In the genomic region with DNA sequence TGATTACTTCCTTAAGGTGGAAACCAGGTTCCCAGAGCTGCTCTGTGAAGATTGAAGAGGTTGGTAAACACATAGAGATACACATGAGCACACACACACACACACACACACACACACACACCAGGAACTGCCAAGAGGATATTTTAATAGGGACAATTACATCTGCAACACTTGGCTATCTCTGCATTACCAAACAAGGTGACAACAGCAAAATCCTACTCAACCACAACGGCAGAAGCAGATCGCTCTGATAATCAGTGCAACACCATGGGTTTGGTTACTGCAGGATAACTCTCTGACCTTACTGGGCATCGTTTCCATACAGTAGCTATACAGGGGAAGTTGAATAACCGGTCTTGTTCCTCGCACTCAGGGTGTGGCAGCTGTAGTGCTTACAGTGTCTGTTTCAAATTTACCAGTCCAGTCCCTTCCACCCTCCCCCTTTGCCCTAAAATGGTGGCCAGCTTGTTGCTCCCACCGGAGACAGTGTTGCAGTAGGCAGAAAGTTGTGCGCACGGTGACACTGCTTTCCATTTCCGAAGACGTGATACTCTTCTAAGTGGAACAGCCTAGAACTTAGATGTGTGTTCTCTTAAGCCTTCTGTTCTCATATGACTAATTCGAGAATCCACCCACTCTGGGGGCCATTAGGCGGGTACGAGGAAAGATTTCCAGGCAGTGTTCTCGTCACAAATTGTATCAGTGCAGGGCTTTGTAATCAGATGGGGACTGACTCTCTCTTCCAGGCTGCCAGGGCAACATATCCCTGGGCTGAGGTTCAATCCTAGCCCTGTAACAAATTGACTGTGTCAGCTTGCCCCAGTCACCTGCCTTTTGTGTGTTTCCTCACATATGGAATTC, we compare ENCODE assay signal across 16 cellular contexts.
DNase-seq lines count a peak whose midpoint lies in the region; ATAC-seq and TF ChIP-seq lines count a peak whose summit lies in the region.
"Had no signal": no experiment of that assay in that cellular context is flagged by ENCODE, and none has a peak within 500 bp of the region (broad histone marks: within the 10 kb centered on the region; RNA-seq: fewer than 3 reads in every experiment).

No MANE protein-coding gene starts in this region.

- in situ Hi-C loops in mammary epithelial cell (cut with MboI; ENCODE audit: low sequenced_read_pairs in 2 of 2), result loop anchor here (5.0 to 10.0 kb wide), 3 partner anchors 42 to 680 kb away; no protein-coding TSS in a partner anchor

- H3K36me3 ChIP-seq in mammary epithelial cell (ENCODE audit: insufficient read depth, low read length), result no peaks in the 10 kb centered on the region
- H3K36me3 ChIP-seq in mucosa of stomach (ENCODE audit: control insufficient read depth, insufficient read depth, low read length), result no peaks in the 10 kb centered on the region
- H3K36me3 ChIP-seq: WERI-Rb-1 had no signal

- no peak overlapping the region for H3K27ac ChIP-seq in mammary epithelial cell (ENCODE audit: insufficient read depth, low read depth, low read length)
- H3K27ac ChIP-seq: WERI-Rb-1 had no signal

- H3K9me3 ChIP-seq in mammary epithelial cell (replicated peaks; ENCODE audit: insufficient read depth, low read length) (no peaks in the 10 kb centered on the region), mucosa of stomach (ENCODE audit: control insufficient read depth, low read length) (no peaks in the 10 kb centered on the region)

- no peaks in the 10 kb centered on the region for H3K79me2 ChIP-seq in mammary epithelial cell (ENCODE audit: insufficient read depth, low read length)

- H3K9ac ChIP-seq in mammary epithelial cell (ENCODE audit: insufficient read depth, low read length) (no peak overlapping the region), mucosa of stomach (ENCODE audit: low read length) (peak overlapping the region; percentile 36)

- no peak overlapping the region for H2AFZ ChIP-seq in mammary epithelial cell (ENCODE audit: low read depth, low read length)

- intact Hi-C loops in mammary epithelial cell (cut with micrococcal nuclease), result loop anchor here (5.0 to 10.0 kb wide), 4 partner anchors 290 to 797 kb away; no protein-coding TSS in a partner anchor
- intact Hi-C loops in left ventricle myocardium superior (cut with micrococcal nuclease), result loop anchor here (10.0 kb wide), 1 partner anchor 680 kb away; no protein-coding TSS in a partner anchor

- no peak for TF ChIP-seq CTCF in mammary epithelial cell (conservative IDR thresholded peaks at IDR 0.05 in 1 of 2, IDR thresholded peaks at IDR 0.05 in 1 of 2; ENCODE audit: extremely low read depth in 1 of 2, insufficient read depth in 1 of 2, low read depth in 1 of 2, low read length in 2 of 2)

- dilution Hi-C loops in mammary epithelial cell (cut with HindIII; ENCODE audit: low sequenced_read_pairs), result no loop called here

- DNase-seq in DMS153 (lab: John Stamatoyannopoulos, UW), result peak; percentile 78
- DNase-seq in mammary epithelial cell, result peak; percentile 57
- no peak for DNase-seq in GM19240 (ENCODE audit: insufficient read length, low spot score)
- DNase-seq in left ventricle myocardium superior, result no peak
- DNase-seq: activated naive CD8-positive, alpha-beta T cell treated with anti-CD3 and anti-CD28 coated beads for 36 hours; C1 segment of cervical spinal cord; endodermal cell; GOT3; NCI-H1436; NK-92 treated with Interleukin-12 subunit alpha and Interleukin-12 subunit beta, amount 100 ng/mL, for 24 hours; posterior cingulate gyrus; WERI-Rb-1 had no signal

- no peak overlapping the region for H3K4me2 ChIP-seq in mammary epithelial cell (ENCODE audit: insufficient read depth, low read depth, low read length)

- H3K4me1 ChIP-seq in mammary epithelial cell (ENCODE audit: insufficient read depth, low read length) (peaks cover 38% of the 10 kb centered on the region), mucosa of stomach (ENCODE audit: control insufficient read depth, insufficient read depth, low read length) (peaks cover 62% of the 10 kb centered on the region)

- ATAC-seq in left ventricle myocardium superior, result no peak
- no peak for ATAC-seq in SK-N-SH treated with all-trans-retinoic acid at 6 μM for 48 hours
- ATAC-seq: K562 had no signal

- no TSS peak for BruUV-seq in mammary epithelial cell (replicated peaks; lab: Mats Ljungman, UMichigan)

- WGBS in mammary epithelial cell (ENCODE audit: low coverage, missing lambda C conversion rate), result 97% methylated on average over 12 of the region's 14 CpGs

- H3K4me3 ChIP-seq in mammary epithelial cell (replicated peaks in 1 of 3; ENCODE audit: insufficient read depth in 1 of 3, low read depth in 2 of 3, low read length in 3 of 3) (no peak overlapping the region), mucosa of stomach (ENCODE audit: low read length) (no peak overlapping the region)
- H3K4me3 ChIP-seq: K562 had no signal

- no peaks in the 10 kb centered on the region for H4K20me1 ChIP-seq in mammary epithelial cell (ENCODE audit: insufficient read depth, low read length)

- peak; percentile 35; the same call in 1 of the 2 replicates for TF ChIP-seq EP300 in Ishikawa (IDR thresholded peaks at IDR 0.05; ENCODE audit: borderline replicate concordance)

- CTCF ChIA-PET in mammary epithelial cell (lab: Charles Lee; ENCODE audit: low non-redundant PET), result interaction anchor here (0.6 kb wide), 1 partner anchor 129 kb away, joined by 5 read pairs; no protein-coding TSS in a partner anchor

- TF ChIP-seq RAD21 in Ishikawa (IDR thresholded peaks at IDR 0.05; ENCODE audit: low read depth), result no peak; the same call in 1 of the 2 replicates

- H3K27me3 ChIP-seq in mammary epithelial cell (ENCODE audit: insufficient read depth, low read length) (no peaks in the 10 kb centered on the region), mucosa of stomach (ENCODE audit: control insufficient read depth, insufficient read depth, low read length) (no peaks in the 10 kb centered on the region)

TF ChIP-seq in Ishikawa, 13 proteins besides CTCF, POLR2A, EP300 and RAD21:
- no peak for TF ChIP-seq CEBPB (IDR thresholded peaks at IDR 0.05)
- TF ChIP-seq TCF12 (IDR thresholded peaks at IDR 0.05; ENCODE audit: low read depth), result no peak
- TF ChIP-seq, protein P1, sequence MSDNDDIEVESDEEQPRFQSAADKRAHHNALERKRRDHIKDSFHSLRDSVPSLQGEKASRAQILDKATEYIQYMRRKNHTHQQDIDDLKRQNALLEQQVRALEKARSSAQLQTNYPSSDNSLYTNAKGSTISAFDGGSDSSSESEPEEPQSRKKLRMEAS (IDR thresholded peaks at IDR 0.05), result peak; percentile 39
- TF ChIP-seq, protein P2, sequence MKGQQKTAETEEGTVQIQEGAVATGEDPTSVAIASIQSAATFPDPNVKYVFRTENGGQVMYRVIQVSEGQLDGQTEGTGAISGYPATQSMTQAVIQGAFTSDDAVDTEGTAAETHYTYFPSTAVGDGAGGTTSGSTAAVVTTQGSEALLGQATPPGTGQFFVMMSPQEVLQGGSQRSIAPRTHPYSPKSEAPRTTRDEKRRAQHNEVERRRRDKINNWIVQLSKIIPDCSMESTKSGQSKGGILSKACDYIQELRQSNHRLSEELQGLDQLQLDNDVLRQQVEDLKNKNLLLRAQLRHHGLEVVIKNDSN (IDR thresholded peaks at IDR 0.05), result no peak

TF ChIP-seq in SK-N-SH treated with all-trans-retinoic acid at 6 μM for 48 hours, 23 proteins besides CTCF, POLR2A, EP300 and RAD21 (continues in another document):
- TF ChIP-seq BACH2 (CRISPR knock-in tag; IDR thresholded peaks at IDR 0.05; ENCODE audit: borderline replicate concordance) (no peak), ZNF565 (CRISPR knock-in tag; conservative IDR thresholded peaks at IDR 0.05; ENCODE audit: low read depth) (no peak), CSDC2 (CRISPR knock-in tag; IDR thresholded peaks at IDR 0.05) (no peak), ZNF8 (CRISPR knock-in tag; IDR thresholded peaks at IDR 0.05) (no peak), TCF4 (CRISPR knock-in tag; IDR thresholded peaks at IDR 0.05; ENCODE audit: borderline replicate concordance) (no peak)
- TF ChIP-seq, protein P3, sequence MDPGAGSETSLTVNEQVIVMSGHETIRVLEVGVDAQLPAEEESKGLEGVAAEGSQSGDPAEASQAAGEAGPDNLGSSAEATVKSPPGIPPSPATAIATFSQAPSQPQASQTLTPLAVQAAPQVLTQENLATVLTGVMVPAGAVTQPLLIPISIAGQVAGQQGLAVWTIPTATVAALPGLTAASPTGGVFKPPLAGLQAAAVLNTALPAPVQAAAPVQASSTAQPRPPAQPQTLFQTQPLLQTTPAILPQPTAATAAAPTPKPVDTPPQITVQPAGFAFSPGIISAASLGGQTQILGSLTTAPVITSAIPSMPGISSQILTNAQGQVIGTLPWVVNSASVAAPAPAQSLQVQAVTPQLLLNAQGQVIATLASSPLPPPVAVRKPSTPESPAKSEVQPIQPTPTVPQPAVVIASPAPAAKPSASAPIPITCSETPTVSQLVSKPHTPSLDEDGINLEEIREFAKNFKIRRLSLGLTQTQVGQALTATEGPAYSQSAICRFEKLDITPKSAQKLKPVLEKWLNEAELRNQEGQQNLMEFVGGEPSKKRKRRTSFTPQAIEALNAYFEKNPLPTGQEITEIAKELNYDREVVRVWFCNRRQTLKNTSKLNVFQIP (CRISPR knock-in tag; IDR thresholded peaks at IDR 0.05; ENCODE audit: borderline replicate concordance, low read depth), result no peak
- TF ChIP-seq, protein P4, sequence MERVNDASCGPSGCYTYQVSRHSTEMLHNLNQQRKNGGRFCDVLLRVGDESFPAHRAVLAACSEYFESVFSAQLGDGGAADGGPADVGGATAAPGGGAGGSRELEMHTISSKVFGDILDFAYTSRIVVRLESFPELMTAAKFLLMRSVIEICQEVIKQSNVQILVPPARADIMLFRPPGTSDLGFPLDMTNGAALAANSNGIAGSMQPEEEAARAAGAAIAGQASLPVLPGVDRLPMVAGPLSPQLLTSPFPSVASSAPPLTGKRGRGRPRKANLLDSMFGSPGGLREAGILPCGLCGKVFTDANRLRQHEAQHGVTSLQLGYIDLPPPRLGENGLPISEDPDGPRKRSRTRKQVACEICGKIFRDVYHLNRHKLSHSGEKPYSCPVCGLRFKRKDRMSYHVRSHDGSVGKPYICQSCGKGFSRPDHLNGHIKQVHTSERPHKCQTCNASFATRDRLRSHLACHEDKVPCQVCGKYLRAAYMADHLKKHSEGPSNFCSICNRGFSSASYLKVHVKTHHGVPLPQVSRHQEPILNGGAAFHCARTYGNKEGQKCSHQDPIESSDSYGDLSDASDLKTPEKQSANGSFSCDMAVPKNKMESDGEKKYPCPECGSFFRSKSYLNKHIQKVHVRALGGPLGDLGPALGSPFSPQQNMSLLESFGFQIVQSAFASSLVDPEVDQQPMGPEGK (CRISPR knock-in tag; IDR thresholded peaks at IDR 0.05; ENCODE audit: borderline replicate concordance), result no peak

Comparison
In these comparisons a context has a peak if more than half of its experiments do, and no peak if none do; other contexts are left out.
1. DNase-seq: peak in DMS153 (single experiment) and mammary epithelial cell (single experiment); none in GM19240 (single experiment) and left ventricle myocardium superior (single experiment).